Comparison of ENCODE assay signal across 8 cellular contexts in genomic region chrX:81174286-81174685, GRCh38. TPM values are rescaled to one million over a fixed set of nuclear protein-coding genes. Genes with fewer than 3 reads are reported as not detected.
DNase-seq lines count a peak whose midpoint lies in the region; ATAC-seq and TF ChIP-seq lines count a peak whose summit lies in the region.

No MANE protein-coding gene starts in this region.

- no TSS peak for BruUV-seq in Calu3 (replicated peaks; lab: Mats Ljungman, UMichigan)

- H3K9me3 Mint-ChIP-seq in Calu3 (ENCODE audit: low read depth, unreplicated experiment), result peaks cover 3% of the 10 kb centered on the region

- POLR2A ChIA-PET in RWPE1 (lab: Yijun Ruan, JAX; ENCODE audit: low non-redundant PET), result no interaction called here

- no peak overlapping the region for H3K27ac Mint-ChIP-seq in Calu3 (ENCODE audit: unreplicated experiment)

- peak; percentile 7 for DNase-seq in Ammon's horn (ENCODE audit: low spot score)
- DNase-seq in RWPE1 (ENCODE audit: low spot score), result peak; percentile 0
- peak; percentile 24 for DNase-seq in iris pigment epithelial cell (ENCODE audit: low read depth)
- no peak for DNase-seq in central memory CD4-positive, alpha-beta T cell
- DNase-seq in stimulated activated CD4-positive, alpha-beta T cell treated with anti-CD3 and anti-CD28 coated beads, Interleukin-4, amount 100 ng/mL, for 4 hours, result no peak
- no peak for DNase-seq in Calu3
- no peak for DNase-seq in coronary artery (ENCODE audit: low spot score)

- no peak overlapping the region for H3K4me3 ChIP-seq in coronary artery

- peak; percentile 55 for ATAC-seq in GM21723 (IDR thresholded peaks at IDR 0.05; ENCODE audit: unreplicated experiment)

- no peaks in the 10 kb centered on the region for H3K27me3 Mint-ChIP-seq in Calu3 (ENCODE audit: unreplicated experiment)

- no peak for TF ChIP-seq CTCF in RWPE1 (conservative IDR thresholded peaks at IDR 0.05; ENCODE audit: low read depth)
- no peak for TF ChIP-seq CTCF in Calu3 (IDR thresholded peaks at IDR 0.05; ENCODE audit: unreplicated experiment)
- TF ChIP-seq CTCF in coronary artery (IDR thresholded peaks at IDR 0.05), result no peak

- H3K4me1 Mint-ChIP-seq in Calu3 (ENCODE audit: low read depth, unreplicated experiment), result no peaks in the 10 kb centered on the region

- intact Hi-C loops in Calu3 (cut with micrococcal nuclease; ENCODE audit: unreplicated experiment), result loop anchor here (1.0 to 10.0 kb wide), 3 partner anchors 203 to 299 kb away; no protein-coding TSS in a partner anchor

- H3K27ac ChIP-seq in RWPE1, result no peak overlapping the region
- H3K27ac ChIP-seq in coronary artery, result no peak overlapping the region

- CTCF ChIA-PET in RWPE1 (lab: Yijun Ruan, JAX), result no interaction called here
- CTCF ChIA-PET in Calu3 (lab: Charles Lee), result no interaction called here

- no peaks in the 10 kb centered on the region for H3K36me3 Mint-ChIP-seq in Calu3 (ENCODE audit: insufficient read depth, unreplicated experiment)

- H3K4me3 Mint-ChIP-seq in Calu3 (ENCODE audit: low read depth, unreplicated experiment), result no peak overlapping the region

RNA-seq across cellular contexts. Expression of gene HMGN5, which starts 27.4 kb away (rescaled TPM):
- total RNA-seq in Calu3 (2022), result 13.0 and 14.4 TPM in 2 replicates

RNA-seq across cellular contexts. Expression of gene SH3BGRL, which starts 27.6 kb away (rescaled TPM):
- total RNA-seq in Calu3 (2022), result 91.2 and 105 TPM in 2 replicates

Comparison
In these comparisons a context has a peak if more than half of its experiments do, and no peak if none do; other contexts are left out.
1. DNase-seq: peak in Ammon's horn (single experiment), RWPE1 (single experiment) and iris pigment epithelial cell (single experiment); none in central memory CD4-positive, alpha-beta T cell (single experiment), stimulated activated CD4-positive, alpha-beta T cell treated with anti-CD3 and anti-CD28 coated beads, Interleukin-4, amount 100 ng/mL, for 4 hours (0 of 2), Calu3 (single experiment) and coronary artery (single experiment).